In genomic region chr10:103784723-103785418, GRCh38 we compare ENCODE assay signal across 1 cellular context.
TF ChIP-seq lines count a peak whose summit lies in the region.

No MANE protein-coding gene starts in this region.

TF ChIP-seq in H1, 55 proteins besides CTCF, POLR2A, EP300 and RAD21 (continued from another document):
- TF ChIP-seq BRCA1 (IDR thresholded peaks at IDR 0.05; ENCODE audit: low read depth, low read length) = no peak
- TF ChIP-seq POLR2AphosphoS5 (IDR thresholded peaks at IDR 0.05; ENCODE audit: low read depth, low read length) = no peak
- no peak for TF ChIP-seq CHD1 (IDR thresholded peaks at IDR 0.05; ENCODE audit: low read depth, low read length)
- TF ChIP-seq USF2 (IDR thresholded peaks at IDR 0.05; ENCODE audit: low read length) = no peak
- TF ChIP-seq EGR1 (IDR thresholded peaks at IDR 0.05; ENCODE audit: borderline replicate concordance, low read depth, low read length) = no peak
- TF ChIP-seq TAF1 (IDR thresholded peaks at IDR 0.05; ENCODE audit: low read depth, low read length) = no peak
